Comparison of ENCODE assay signal across 16 cellular contexts in the genomic region with DNA sequence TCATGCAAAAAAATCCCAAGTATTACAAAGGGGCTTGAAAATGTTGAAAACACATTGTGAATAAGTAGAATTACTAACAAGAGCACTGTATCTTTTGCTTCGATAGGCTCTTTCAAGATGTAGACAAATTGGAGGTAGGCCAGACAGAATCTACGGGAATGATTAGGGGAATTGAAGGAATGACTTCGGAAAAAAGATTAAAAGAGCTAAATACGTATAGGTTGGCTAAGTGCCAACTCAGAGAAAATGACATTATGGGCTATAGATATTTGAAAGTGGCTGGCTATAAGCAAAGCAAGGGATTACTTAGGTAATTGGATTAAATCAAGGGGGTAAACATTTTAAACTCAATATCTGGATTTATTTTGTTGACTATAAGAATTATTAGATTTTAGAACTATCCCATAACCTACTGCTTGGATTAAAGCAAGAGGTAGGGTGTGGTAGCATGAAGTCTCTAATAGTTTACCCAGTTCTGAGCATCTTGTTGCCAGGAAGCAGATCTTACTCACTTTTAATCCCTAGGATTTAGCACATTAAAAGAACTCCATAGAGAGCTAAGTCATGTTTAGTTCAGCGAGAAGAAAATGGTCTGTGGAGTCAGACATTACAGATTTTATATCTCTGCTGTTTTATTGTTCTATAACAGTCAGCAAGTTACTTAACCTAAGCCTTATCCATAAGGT.
DNase-seq lines count a peak whose midpoint lies in the region; ATAC-seq, FAIRE-seq and TF ChIP-seq lines count a peak whose summit lies in the region.
"Had no signal": no experiment of that assay in that cellular context is flagged by ENCODE, and none has a peak within 500 bp of the region (broad histone marks: within the 10 kb centered on the region; RNA-seq: fewer than 3 reads in every experiment).

No MANE protein-coding gene starts in this region.

- no peak for TF ChIP-seq EP300 in SK-N-SH (IDR thresholded peaks at IDR 0.05; ENCODE audit: borderline replicate concordance in 1 of 2, low read depth in 1 of 2, low read length in 1 of 2)

- H2AFZ ChIP-seq in SK-N-SH (ENCODE audit: low read depth): no peak overlapping the region
- H2AFZ ChIP-seq: GM23338 had no signal

- no peaks in the 10 kb centered on the region for H3K9me3 ChIP-seq in SK-N-SH
- H3K9me3 ChIP-seq: Caco-2 had no signal

- 17% methylated on average over 5 of the region's 5 CpGs for WGBS in SK-N-SH (ENCODE audit: low lambda C conversion rate)

- H3K4me3 ChIP-seq in SK-N-SH (ENCODE audit: low read depth in 2 of 2, low read length in 1 of 2): no peak overlapping the region
- H3K4me3 ChIP-seq: GM23338 had no signal

- no peaks in the 10 kb centered on the region for H4K20me1 ChIP-seq in SK-N-SH (ENCODE audit: insufficient read depth)

- POLR2A ChIA-PET in SK-N-SH (lab: Yijun Ruan, JAX): no interaction called here

- no peak overlapping the region for H3K27ac ChIP-seq in SK-N-SH (ENCODE audit: low read depth in 2 of 2, low read length in 1 of 2)
- H3K27ac ChIP-seq: C4-2B had no signal

- no peaks in the 10 kb centered on the region for H3K79me2 ChIP-seq in SK-N-SH (ENCODE audit: insufficient read depth)

- no peaks in the 10 kb centered on the region for H3K27me3 ChIP-seq in SK-N-SH (ENCODE audit: insufficient read depth)

- peak; percentile 87 for FAIRE-seq in D721Med (lab: Jason Lieb, UNC)
- FAIRE-seq: A204.1, H54 had no signal

- DNase-seq in D721Med (ENCODE audit: insufficient read length, low spot score) (no peak), NCI-H82 (lab: John Stamatoyannopoulos, UW) (peak; percentile 96), SK-N-SH (no peak), NCI-H226 (no peak), NCI-H1417 treated with DMSO at 0.1 percent for 48 hours (lab: John Stamatoyannopoulos, UW) (no peak)
- DNase-seq: AML-193; Caco-2; CD4-positive, alpha-beta T cell; DMS79 treated with DMSO at 0.1 percent for 48 hours; GF-D8; HCEC 1CT had no signal

- CTCF ChIA-PET in SK-N-SH (lab: Yijun Ruan, JAX): interaction anchor here (1.0 kb wide), 1 partner anchor 77 kb away, joined by 3 read pairs; no protein-coding TSS in a partner anchor

- H3K9me2 ChIP-seq in SK-N-SH: no peaks in the 10 kb centered on the region

- H3K4me1 ChIP-seq in SK-N-SH (ENCODE audit: control insufficient read depth in 1 of 2, insufficient read depth in 2 of 2, low read depth in 1 of 2, low read length in 1 of 2): no peaks in the 10 kb centered on the region
- H3K4me1 ChIP-seq: Caco-2 had no signal

- peak; percentile 85 for ATAC-seq in esophagus mucosa
- ATAC-seq: GM23338 had no signal

- no peaks in the 10 kb centered on the region for H3F3A ChIP-seq in SK-N-SH (replicated peaks; ENCODE audit: insufficient read depth)

- no peak overlapping the region for H3K9ac ChIP-seq in SK-N-SH

- no peaks in the 10 kb centered on the region for H3K36me3 ChIP-seq in SK-N-SH (replicated peaks in 1 of 2; ENCODE audit: control insufficient read depth in 1 of 2, insufficient read depth in 2 of 2, low read length in 1 of 2)

- no peak for TF ChIP-seq CTCF in D721Med (IDR thresholded peaks at IDR 0.05; ENCODE audit: insufficient read depth, missing control alignments)
- TF ChIP-seq CTCF in SK-N-SH (IDR thresholded peaks at IDR 0.05): no peak

- no peak overlapping the region for H3K4me2 ChIP-seq in SK-N-SH
- H3K4me2 ChIP-seq: GM23338 had no signal

- TF ChIP-seq RAD21 in SK-N-SH (IDR thresholded peaks at IDR 0.05; ENCODE audit: low read length): no peak

TF ChIP-seq in SK-N-SH, 30 proteins besides CTCF, POLR2A, EP300 and RAD21:
- TF ChIP-seq GABPA (IDR thresholded peaks at IDR 0.05; ENCODE audit: low read depth) (no peak), TEAD4 (IDR thresholded peaks at IDR 0.05; ENCODE audit: borderline replicate concordance, insufficient read depth) (no peak), TAF1 (IDR thresholded peaks at IDR 0.05; ENCODE audit: borderline replicate concordance, low read depth, low read length) (no peak), FOSL2 (IDR thresholded peaks at IDR 0.05; ENCODE audit: borderline replicate concordance, low read depth) (no peak), JUND (IDR thresholded peaks at IDR 0.05) (no peak), RFX5 (IDR thresholded peaks at IDR 0.05; ENCODE audit: low read length) (no peak), RXRA (IDR thresholded peaks at IDR 0.05; ENCODE audit: borderline replicate concordance, low read depth) (no peak), TCF12 (IDR thresholded peaks at IDR 0.05) (no peak), GATA2 (CRISPR knock-in tag; IDR thresholded peaks at IDR 0.05) (no peak), CHD2 (IDR thresholded peaks at IDR 0.05; ENCODE audit: low read length, partially characterized antibody) (no peak), YY1 (IDR thresholded peaks at IDR 0.05; ENCODE audit: low read depth) (no peak), NFIC (IDR thresholded peaks at IDR 0.05; ENCODE audit: borderline replicate concordance) (no peak), ELF1 (IDR thresholded peaks at IDR 0.05) (no peak)
- TF ChIP-seq, protein P1, sequence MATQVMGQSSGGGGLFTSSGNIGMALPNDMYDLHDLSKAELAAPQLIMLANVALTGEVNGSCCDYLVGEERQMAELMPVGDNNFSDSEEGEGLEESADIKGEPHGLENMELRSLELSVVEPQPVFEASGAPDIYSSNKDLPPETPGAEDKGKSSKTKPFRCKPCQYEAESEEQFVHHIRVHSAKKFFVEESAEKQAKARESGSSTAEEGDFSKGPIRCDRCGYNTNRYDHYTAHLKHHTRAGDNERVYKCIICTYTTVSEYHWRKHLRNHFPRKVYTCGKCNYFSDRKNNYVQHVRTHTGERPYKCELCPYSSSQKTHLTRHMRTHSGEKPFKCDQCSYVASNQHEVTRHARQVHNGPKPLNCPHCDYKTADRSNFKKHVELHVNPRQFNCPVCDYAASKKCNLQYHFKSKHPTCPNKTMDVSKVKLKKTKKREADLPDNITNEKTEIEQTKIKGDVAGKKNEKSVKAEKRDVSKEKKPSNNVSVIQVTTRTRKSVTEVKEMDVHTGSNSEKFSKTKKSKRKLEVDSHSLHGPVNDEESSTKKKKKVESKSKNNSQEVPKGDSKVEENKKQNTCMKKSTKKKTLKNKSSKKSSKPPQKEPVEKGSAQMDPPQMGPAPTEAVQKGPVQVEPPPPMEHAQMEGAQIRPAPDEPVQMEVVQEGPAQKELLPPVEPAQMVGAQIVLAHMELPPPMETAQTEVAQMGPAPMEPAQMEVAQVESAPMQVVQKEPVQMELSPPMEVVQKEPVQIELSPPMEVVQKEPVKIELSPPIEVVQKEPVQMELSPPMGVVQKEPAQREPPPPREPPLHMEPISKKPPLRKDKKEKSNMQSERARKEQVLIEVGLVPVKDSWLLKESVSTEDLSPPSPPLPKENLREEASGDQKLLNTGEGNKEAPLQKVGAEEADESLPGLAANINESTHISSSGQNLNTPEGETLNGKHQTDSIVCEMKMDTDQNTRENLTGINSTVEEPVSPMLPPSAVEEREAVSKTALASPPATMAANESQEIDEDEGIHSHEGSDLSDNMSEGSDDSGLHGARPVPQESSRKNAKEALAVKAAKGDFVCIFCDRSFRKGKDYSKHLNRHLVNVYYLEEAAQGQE (IDR thresholded peaks at IDR 0.05; ENCODE audit: low read depth, low read length): no peak
- TF ChIP-seq, protein P2, sequence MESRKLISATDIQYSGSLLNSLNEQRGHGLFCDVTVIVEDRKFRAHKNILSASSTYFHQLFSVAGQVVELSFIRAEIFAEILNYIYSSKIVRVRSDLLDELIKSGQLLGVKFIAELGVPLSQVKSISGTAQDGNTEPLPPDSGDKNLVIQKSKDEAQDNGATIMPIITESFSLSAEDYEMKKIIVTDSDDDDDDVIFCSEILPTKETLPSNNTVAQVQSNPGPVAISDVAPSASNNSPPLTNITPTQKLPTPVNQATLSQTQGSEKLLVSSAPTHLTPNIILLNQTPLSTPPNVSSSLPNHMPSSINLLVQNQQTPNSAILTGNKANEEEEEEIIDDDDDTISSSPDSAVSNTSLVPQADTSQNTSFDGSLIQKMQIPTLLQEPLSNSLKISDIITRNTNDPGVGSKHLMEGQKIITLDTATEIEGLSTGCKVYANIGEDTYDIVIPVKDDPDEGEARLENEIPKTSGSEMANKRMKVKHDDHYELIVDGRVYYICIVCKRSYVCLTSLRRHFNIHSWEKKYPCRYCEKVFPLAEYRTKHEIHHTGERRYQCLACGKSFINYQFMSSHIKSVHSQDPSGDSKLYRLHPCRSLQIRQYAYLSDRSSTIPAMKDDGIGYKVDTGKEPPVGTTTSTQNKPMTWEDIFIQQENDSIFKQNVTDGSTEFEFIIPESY (IDR thresholded peaks at IDR 0.05; ENCODE audit: borderline replicate concordance, low read depth): no peak
- TF ChIP-seq, protein P3, sequence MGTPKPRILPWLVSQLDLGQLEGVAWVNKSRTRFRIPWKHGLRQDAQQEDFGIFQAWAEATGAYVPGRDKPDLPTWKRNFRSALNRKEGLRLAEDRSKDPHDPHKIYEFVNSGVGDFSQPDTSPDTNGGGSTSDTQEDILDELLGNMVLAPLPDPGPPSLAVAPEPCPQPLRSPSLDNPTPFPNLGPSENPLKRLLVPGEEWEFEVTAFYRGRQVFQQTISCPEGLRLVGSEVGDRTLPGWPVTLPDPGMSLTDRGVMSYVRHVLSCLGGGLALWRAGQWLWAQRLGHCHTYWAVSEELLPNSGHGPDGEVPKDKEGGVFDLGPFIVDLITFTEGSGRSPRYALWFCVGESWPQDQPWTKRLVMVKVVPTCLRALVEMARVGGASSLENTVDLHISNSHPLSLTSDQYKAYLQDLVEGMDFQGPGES (IDR thresholded peaks at IDR 0.05; ENCODE audit: low read depth, low read length): no peak
- TF ChIP-seq, protein P4, sequence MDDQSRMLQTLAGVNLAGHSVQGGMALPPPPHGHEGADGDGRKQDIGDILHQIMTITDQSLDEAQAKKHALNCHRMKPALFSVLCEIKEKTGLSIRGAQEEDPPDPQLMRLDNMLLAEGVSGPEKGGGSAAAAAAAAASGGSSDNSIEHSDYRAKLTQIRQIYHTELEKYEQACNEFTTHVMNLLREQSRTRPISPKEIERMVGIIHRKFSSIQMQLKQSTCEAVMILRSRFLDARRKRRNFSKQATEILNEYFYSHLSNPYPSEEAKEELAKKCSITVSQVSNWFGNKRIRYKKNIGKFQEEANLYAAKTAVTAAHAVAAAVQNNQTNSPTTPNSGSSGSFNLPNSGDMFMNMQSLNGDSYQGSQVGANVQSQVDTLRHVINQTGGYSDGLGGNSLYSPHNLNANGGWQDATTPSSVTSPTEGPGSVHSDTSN (IDR thresholded peaks at IDR 0.05): no peak
